ENCODE assay signal across 2 cellular contexts in genomic region chr16:4767872-4768548, GRCh38.
TF ChIP-seq lines count a peak whose summit lies in the region.

No MANE protein-coding gene starts in this region.

TF ChIP-seq in SK-N-SH, 30 proteins besides CTCF, POLR2A, EP300 and RAD21 (continued from another document):
- TF ChIP-seq REST (IDR thresholded peaks at IDR 0.05; ENCODE audit: low read depth, low read length) (no peak), SIN3A (IDR thresholded peaks at IDR 0.05; ENCODE audit: borderline replicate concordance, low read depth, low read length) (no peak), GATA2 (CRISPR knock-in tag; IDR thresholded peaks at IDR 0.05) (no peak), FOXJ3 (CRISPR knock-in tag; IDR thresholded peaks at IDR 0.05) (no peak), GABPA (IDR thresholded peaks at IDR 0.05; ENCODE audit: low read depth) (no peak), JUND (IDR thresholded peaks at IDR 0.05) (no peak), ELF1 (IDR thresholded peaks at IDR 0.05) (no peak), NFIC (IDR thresholded peaks at IDR 0.05; ENCODE audit: borderline replicate concordance) (no peak), NRF1 (IDR thresholded peaks at IDR 0.05; ENCODE audit: low read depth, low read length) (no peak), RFX5 (IDR thresholded peaks at IDR 0.05; ENCODE audit: low read length) (no peak), RXRA (IDR thresholded peaks at IDR 0.05; ENCODE audit: borderline replicate concordance, low read depth) (no peak), USF1 (IDR thresholded peaks at IDR 0.05; ENCODE audit: borderline replicate concordance, low read depth) (no peak), POLR2AphosphoS5 (IDR thresholded peaks at IDR 0.05; ENCODE audit: low read depth, low read length) (no peak), TEAD4 (IDR thresholded peaks at IDR 0.05; ENCODE audit: borderline replicate concordance, insufficient read depth) (no peak), USF2 (IDR thresholded peaks at IDR 0.05; ENCODE audit: borderline replicate concordance, low read depth, low read length) (no peak), TAF1 (IDR thresholded peaks at IDR 0.05; ENCODE audit: borderline replicate concordance, low read depth, low read length) (no peak), IRF3 (IDR thresholded peaks at IDR 0.05; ENCODE audit: low read depth, low read length) (no peak), RCOR1 (IDR thresholded peaks at IDR 0.05; ENCODE audit: low read length) (no peak), FOXM1 (IDR thresholded peaks at IDR 0.05; ENCODE audit: low read depth) (no peak)

TF ChIP-seq in SK-N-SH treated with all-trans-retinoic acid at 6 μM for 48 hours, 23 proteins besides CTCF, POLR2A, EP300 and RAD21 (continued from another document):
- TF ChIP-seq PATZ1 (CRISPR knock-in tag; IDR thresholded peaks at IDR 0.05; ENCODE audit: borderline replicate concordance) (no peak), TSHZ2 (CRISPR knock-in tag; IDR thresholded peaks at IDR 0.05) (no peak), GLIS3 (CRISPR knock-in tag; IDR thresholded peaks at IDR 0.05) (no peak), ZNF8 (CRISPR knock-in tag; IDR thresholded peaks at IDR 0.05) (no peak), ISL1 (CRISPR knock-in tag; IDR thresholded peaks at IDR 0.05) (no peak)
